17 cellular contexts compared by ENCODE assay signal in genomic region chr4:98664959-98665358, GRCh38. TPM values are rescaled to one million over a fixed set of nuclear protein-coding genes. Genes with fewer than 3 reads are reported as not detected.
DNase-seq lines count a peak whose midpoint lies in the region; ATAC-seq, FAIRE-seq and TF ChIP-seq lines count a peak whose summit lies in the region.
"Had no signal": no experiment of that assay in that cellular context is flagged by ENCODE, and none has a peak within 500 bp of the region (broad histone marks: within the 10 kb centered on the region; RNA-seq: fewer than 3 reads in every experiment).

No MANE protein-coding gene starts in this region.

- TF ChIP-seq CTCF in heart right ventricle (IDR thresholded peaks at IDR 0.05) = no peak
- no peak for TF ChIP-seq CTCF in pancreas (IDR thresholded peaks at IDR 0.05)

- no peak overlapping the region for H3K4me3 ChIP-seq in heart right ventricle
- no peak overlapping the region for H3K4me3 ChIP-seq in pancreas
- H3K4me3 ChIP-seq: coronary artery, skin epidermis, uterus had no signal

- no peaks in the 10 kb centered on the region for H3K36me3 Mint-ChIP-seq in activated naive CD4-positive, alpha-beta T cell treated with anti-CD3 and anti-CD28 coated beads, Interleukin-2, amount 50 U/mL, for 24 hours
- H3K36me3 Mint-ChIP-seq in activated naive CD8-positive, alpha-beta T cell treated with anti-CD3 and anti-CD28 coated beads, Interleukin-2, amount 50 U/mL, for 24 hours (ENCODE audit: low read depth) = peaks cover 4% of the 10 kb centered on the region
- H3K36me3 Mint-ChIP-seq: brain, natural killer cell had no signal

- H3K27ac ChIP-seq in heart right ventricle = no peak overlapping the region
- no peak overlapping the region for H3K27ac ChIP-seq in pancreas
- H3K27ac ChIP-seq: coronary artery, uterus, WERI-Rb-1 had no signal

- peaks cover 55% of the 10 kb centered on the region for H3K4me1 Mint-ChIP-seq in activated naive CD4-positive, alpha-beta T cell treated with anti-CD3 and anti-CD28 coated beads, Interleukin-2, amount 50 U/mL, for 24 hours
- peaks cover 45% of the 10 kb centered on the region for H3K4me1 Mint-ChIP-seq in activated naive CD8-positive, alpha-beta T cell treated with anti-CD3 and anti-CD28 coated beads, Interleukin-2, amount 50 U/mL, for 24 hours

- H3K27me3 ChIP-seq in heart right ventricle (peaks cover 0 to under 1% (median 0%) of the 10 kb centered on the region in 7 donors), pancreas (no peaks in the 10 kb centered on the region)
- H3K27me3 ChIP-seq: uterus had no signal

- no peaks in the 10 kb centered on the region for H3K9me3 Mint-ChIP-seq in activated naive CD4-positive, alpha-beta T cell treated with anti-CD3 and anti-CD28 coated beads, Interleukin-2, amount 50 U/mL, for 24 hours
- H3K9me3 Mint-ChIP-seq in activated naive CD8-positive, alpha-beta T cell treated with anti-CD3 and anti-CD28 coated beads, Interleukin-2, amount 50 U/mL, for 24 hours = no peaks in the 10 kb centered on the region
- H3K9me3 Mint-ChIP-seq: natural killer cell had no signal

- no peaks in the 10 kb centered on the region for H3K36me3 ChIP-seq in heart right ventricle
- H3K36me3 ChIP-seq in pancreas = no peaks in the 10 kb centered on the region
- H3K36me3 ChIP-seq: uterus, WERI-Rb-1 had no signal

- no peaks in the 10 kb centered on the region for H3K9me3 ChIP-seq in heart right ventricle
- no peaks in the 10 kb centered on the region for H3K9me3 ChIP-seq in pancreas
- H3K9me3 ChIP-seq: uterus had no signal

- H3K27me3 Mint-ChIP-seq in activated naive CD4-positive, alpha-beta T cell treated with anti-CD3 and anti-CD28 coated beads, Interleukin-2, amount 50 U/mL, for 24 hours = no peaks in the 10 kb centered on the region
- peaks cover 1% of the 10 kb centered on the region for H3K27me3 Mint-ChIP-seq in activated naive CD8-positive, alpha-beta T cell treated with anti-CD3 and anti-CD28 coated beads, Interleukin-2, amount 50 U/mL, for 24 hours
- H3K27me3 Mint-ChIP-seq: brain had no signal

- intact Hi-C loops in heart right ventricle (cut with DNase I) (no loop called here), pancreas (cut with DNase I) (no loop called here)

- ATAC-seq in activated naive CD8-positive, alpha-beta T cell treated with anti-CD3 and anti-CD28 coated beads, Interleukin-2, amount 50 U/mL, for 24 hours = no peak
- no peak for ATAC-seq in heart right ventricle
- no peak for ATAC-seq in GM18873 (IDR thresholded peaks at IDR 0.05; ENCODE audit: low FRiP score, unreplicated experiment)
- ATAC-seq in pancreas = no peak
- ATAC-seq: natural killer cell had no signal

- FAIRE-seq in pancreas (lab: Jason Lieb, UNC) = no peak

- H3K4me1 ChIP-seq in heart right ventricle (peaks cover 0 to 19% (median 4%) of the 10 kb centered on the region in 9 donors), pancreas (peaks cover 0 to 7% (median 3%) of the 10 kb centered on the region in 3 donors)
- H3K4me1 ChIP-seq: uterus had no signal

- peak overlapping the region; percentile 30 for H3K27ac Mint-ChIP-seq in activated naive CD4-positive, alpha-beta T cell treated with anti-CD3 and anti-CD28 coated beads, Interleukin-2, amount 50 U/mL, for 24 hours
- H3K27ac Mint-ChIP-seq in activated naive CD8-positive, alpha-beta T cell treated with anti-CD3 and anti-CD28 coated beads, Interleukin-2, amount 50 U/mL, for 24 hours = no peak overlapping the region
- H3K27ac Mint-ChIP-seq: brain had no signal

- no peak overlapping the region for H3K4me3 Mint-ChIP-seq in activated naive CD4-positive, alpha-beta T cell treated with anti-CD3 and anti-CD28 coated beads, Interleukin-2, amount 50 U/mL, for 24 hours
- H3K4me3 Mint-ChIP-seq in activated naive CD8-positive, alpha-beta T cell treated with anti-CD3 and anti-CD28 coated beads, Interleukin-2, amount 50 U/mL, for 24 hours = no peak overlapping the region
- H3K4me3 Mint-ChIP-seq: brain, natural killer cell had no signal

- 98 to 99% methylated on average over 4 of the region's 4 CpGs for WGBS in heart right ventricle, 2 donors
- 97 to 99% methylated on average over 4 of the region's 4 CpGs for WGBS in pancreas, 2 donors

- no peak for DNase-seq in activated naive CD4-positive, alpha-beta T cell treated with Interleukin-2 at 50 U/mL for 16 hours
- peak; percentile 19 for DNase-seq in NCI-H69 (lab: John Stamatoyannopoulos, UW)
- peak; percentile 14 for DNase-seq in activated naive CD8-positive, alpha-beta T cell treated with anti-CD3 and anti-CD28 coated beads, Interleukin-2, amount 50 U/mL, for 24 hours
- no peak for DNase-seq in heart right ventricle
- DNase-seq in pancreas = no peak
- DNase-seq: AML-193; islet precursor cell; natural killer cell; NCI-H1436; stimulated activated CD4-positive, alpha-beta T cell treated with anti-CD3 and anti-CD28 coated beads, Interleukin-4, amount 100 ng/mL, for 1 hour; uterus; WERI-Rb-1 had no signal

RNA-seq across cellular contexts. Expression of gene TSPAN5, which starts 6.5 kb away (rescaled TPM):
- total RNA-seq in heart right ventricle (1 to 10 TPM in 9 of 10 donors, under 1 TPM in 1; 0.85 to 6.7 (median 4.4) TPM), pancreas (1 to 10 TPM in 4 of 6 donors, under 1 TPM in 2; 0.23 to 2.6 (median 1.5) TPM)
- polyA plus RNA-seq in heart right ventricle (1 to 10 TPM in 1 of 2 donors, under 1 TPM in 1; 0.88 to 3.2 TPM), pancreas (1 to 10 TPM in 1 of 2 donors, under 1 TPM in 1; 0.99 to 1.1 TPM)

Comparison
In these comparisons a context has a peak if more than half of its experiments do, and no peak if none do; other contexts are left out.
1. DNase-seq: peak in NCI-H69 (single experiment) and activated naive CD8-positive, alpha-beta T cell treated with anti-CD3 and anti-CD28 coated beads, Interleukin-2, amount 50 U/mL, for 24 hours (single experiment); none in activated naive CD4-positive, alpha-beta T cell treated with Interleukin-2 at 50 U/mL for 16 hours (single experiment), heart right ventricle (0 of 2) and pancreas (0 of 6).